Comparison of ENCODE assay signal across 30 cellular contexts in genomic region chr10:96261930-96262329, GRCh38. TPM values are rescaled to one million over a fixed set of nuclear protein-coding genes. Genes with fewer than 3 reads are reported as not detected.
DNase-seq lines count a peak whose midpoint lies in the region; ATAC-seq and TF ChIP-seq lines count a peak whose summit lies in the region.
"Had no signal": no experiment of that assay in that cellular context is flagged by ENCODE, and none has a peak within 500 bp of the region (broad histone marks: within the 10 kb centered on the region; RNA-seq: fewer than 3 reads in every experiment).

No MANE protein-coding gene starts in this region.

- WGBS in upper lobe of left lung, 2 donors = 77 to 86% methylated on average over 3 of the region's 3 CpGs

- H3K36me3 ChIP-seq in BLaER1 treated with 17β-estradiol and CSF1 and Interleukin-3, amounts not matched to agents 10 nM and 100 nM = peaks cover 0 to 84% (median 8%) of the 10 kb centered on the region in 11 experiments; a peak in 11 of 22 replicates
- H3K36me3 ChIP-seq in colonic mucosa (no peaks in the 10 kb centered on the region), upper lobe of left lung (no peaks in the 10 kb centered on the region)
- H3K36me3 ChIP-seq: lower lobe of right lung, neural progenitor cell, sigmoid colon, vagina had no signal

- DNase-seq in colonic mucosa (peak; percentile 65), osteocyte (ENCODE audit: extremely low spot score, unreplicated experiment) (peak; percentile 23), immature natural killer cell (no peak), upper lobe of left lung (no peak)
- DNase-seq: activated CD4-positive, alpha-beta memory T cell treated with anti-CD3 and anti-CD28 coated beads, Interleukin-2, amount 10 ng/mL, durations not matched to agents 7 days and 5 days; activated CD4-positive, alpha-beta T cell treated with anti-CD3 and anti-CD28 coated beads for 1 hour; activated CD8-positive, alpha-beta memory T cell treated with anti-CD3 and anti-CD28 coated beads, Interleukin-2, amount 50 U/mL, for 48 hours; anterior cingulate cortex; CD4-positive, alpha-beta memory T cell; effector memory CD4-positive, alpha-beta T cell; GM23248; IMR-90; kidney glomerular epithelial cell; lower lobe of right lung; NCI-H1092 treated with DMSO at 0.1 percent for 48 hours; NCI-H2029; sigmoid colon; stimulated activated naive CD4-positive, alpha-beta T cell treated with Interleukin-2 at 50 U/mL for 16 hours; testis had no signal

- intact Hi-C loops in colonic mucosa (cut with DNase I) = no loop called here

- no peak overlapping the region for H3K27ac ChIP-seq in BLaER1 treated with 17β-estradiol and CSF1 and Interleukin-3, amounts not matched to agents 10 nM and 100 nM
- H3K27ac ChIP-seq in colonic mucosa = peak overlapping the region; percentile 61
- no peak overlapping the region for H3K27ac ChIP-seq in upper lobe of left lung
- H3K27ac ChIP-seq: GM23248, lower lobe of right lung, neural progenitor cell, sigmoid colon, testis, vagina had no signal

- no peak for TF ChIP-seq POLR2A in upper lobe of left lung (IDR thresholded peaks at IDR 0.05)

- H3K4me3 Mint-ChIP-seq in IgD-negative memory B cell (peak overlapping the region in 3 of 4 donors; percentile 29 to 63 (median 56)), osteocyte (ENCODE audit: unreplicated experiment) (no peak overlapping the region), immature natural killer cell (no peak overlapping the region)
- H3K4me3 Mint-ChIP-seq: activated CD4-positive, alpha-beta memory T cell treated with anti-CD3 and anti-CD28 coated beads, Interleukin-2, amount 10 ng/mL, durations not matched to agents 7 days and 5 days; activated naive CD4-positive, alpha-beta T cell treated with anti-CD3 and anti-CD28 coated beads, Interleukin-2, amount 50 U/mL, for 24 hours; CD4-positive, alpha-beta memory T cell; neural progenitor cell; T-helper 1 cell treated with Interleukin-12 subunit alpha and Interleukin-12 subunit beta and Interleukin-4 antibody, amounts not matched to agents 30 μg/mL and 1 μg/mL, for 36 hours had no signal

- ATAC-seq in GM19467 (IDR thresholded peaks at IDR 0.05; ENCODE audit: unreplicated experiment) (no peak), GM19035 (IDR thresholded peaks at IDR 0.05; ENCODE audit: unreplicated experiment) (no peak), upper lobe of left lung (ENCODE audit: low FRiP score in 2 of 2) (no peak)
- ATAC-seq: lower lobe of right lung had no signal

- no peaks in the 10 kb centered on the region for H3K27me3 ChIP-seq in BLaER1 treated with 17β-estradiol and CSF1 and Interleukin-3, amounts not matched to agents 10 nM and 100 nM
- no peaks in the 10 kb centered on the region for H3K27me3 ChIP-seq in colonic mucosa
- no peaks in the 10 kb centered on the region for H3K27me3 ChIP-seq in upper lobe of left lung
- H3K27me3 ChIP-seq: neural progenitor cell, sigmoid colon, testis, vagina had no signal

- H3K4me3 ChIP-seq in BLaER1 treated with 17β-estradiol and CSF1 and Interleukin-3, amounts not matched to agents 10 nM and 100 nM = no peak overlapping the region
- H3K4me3 ChIP-seq in colonic mucosa (no peak overlapping the region), upper lobe of left lung (no peak overlapping the region)
- H3K4me3 ChIP-seq: GM23248, lower lobe of right lung, neural progenitor cell, sigmoid colon, testis, vagina had no signal

- no peak overlapping the region for H3K9ac ChIP-seq in BLaER1 treated with 17β-estradiol and CSF1 and Interleukin-3, amounts not matched to agents 10 nM and 100 nM
- H3K9ac ChIP-seq in colonic mucosa (ENCODE audit: low read depth in 2 of 2, low read length in 2 of 2) = peak overlapping the region in 1 of 2 donors; percentile 52
- H3K9ac ChIP-seq: GM23248, neural progenitor cell had no signal

- TF ChIP-seq CTCF in colonic mucosa (IDR thresholded peaks at IDR 0.05) (no peak), osteocyte (IDR thresholded peaks at IDR 0.05) (no peak), upper lobe of left lung (IDR thresholded peaks at IDR 0.05) (no peak)

- peaks cover 67 to 85% (median 77%) of the 10 kb centered on the region in 3 donors for H3K4me1 Mint-ChIP-seq in IgD-negative memory B cell
- H3K4me1 Mint-ChIP-seq in osteocyte (ENCODE audit: unreplicated experiment) = no peaks in the 10 kb centered on the region
- H3K4me1 Mint-ChIP-seq in immature natural killer cell = no peaks in the 10 kb centered on the region
- H3K4me1 Mint-ChIP-seq: activated CD4-positive, alpha-beta memory T cell treated with anti-CD3 and anti-CD28 coated beads, Interleukin-2, amount 10 ng/mL, durations not matched to agents 7 days and 5 days; activated naive CD4-positive, alpha-beta T cell treated with anti-CD3 and anti-CD28 coated beads, Interleukin-2, amount 50 U/mL, for 24 hours; CD4-positive, alpha-beta memory T cell had no signal

- peak overlapping the region in 6 of 11 experiments; percentile 2 to 92 (median 16); a peak in 6 of 22 replicates for H3K4me2 ChIP-seq in BLaER1 treated with 17β-estradiol and CSF1 and Interleukin-3, amounts not matched to agents 10 nM and 100 nM
- H3K4me2 ChIP-seq: neural progenitor cell had no signal

- no peak for TF ChIP-seq EP300 in upper lobe of left lung (IDR thresholded peaks at IDR 0.05)

- H4K20me1 ChIP-seq in BLaER1 treated with 17β-estradiol and CSF1 and Interleukin-3, amounts not matched to agents 10 nM and 100 nM = peaks cover 0 to 90% (median 0%) of the 10 kb centered on the region in 11 experiments; a peak in 2 of 22 replicates

- H3K36me3 Mint-ChIP-seq in IgD-negative memory B cell (peaks cover 14% of the 10 kb centered on the region), osteocyte (ENCODE audit: unreplicated experiment) (no peaks in the 10 kb centered on the region), immature natural killer cell (no peaks in the 10 kb centered on the region)
- H3K36me3 Mint-ChIP-seq: activated naive CD4-positive, alpha-beta T cell treated with anti-CD3 and anti-CD28 coated beads, Interleukin-2, amount 50 U/mL, for 24 hours; CD4-positive, alpha-beta memory T cell; neural progenitor cell had no signal

- peaks cover 0 to 7% (median 0%) of the 10 kb centered on the region in 11 experiments; a peak in 5 of 22 replicates for H3K9me3 ChIP-seq in BLaER1 treated with 17β-estradiol and CSF1 and Interleukin-3, amounts not matched to agents 10 nM and 100 nM (replicated peaks in 1 of 11)
- no peaks in the 10 kb centered on the region for H3K9me3 ChIP-seq in colonic mucosa
- no peaks in the 10 kb centered on the region for H3K9me3 ChIP-seq in upper lobe of left lung
- H3K9me3 ChIP-seq: lower lobe of right lung, sigmoid colon, testis, vagina had no signal

- peaks cover 67 to 90% (median 79%) of the 10 kb centered on the region in 10 experiments for H3K4me1 ChIP-seq in BLaER1 treated with 17β-estradiol and CSF1 and Interleukin-3, amounts not matched to agents 10 nM and 100 nM
- H3K4me1 ChIP-seq in colonic mucosa (peaks cover 4% of the 10 kb centered on the region), upper lobe of left lung (peaks cover 3 to 22% (median 8%) of the 10 kb centered on the region in 4 donors)
- H3K4me1 ChIP-seq: sigmoid colon, testis, vagina had no signal

- peak overlapping the region; percentile 33 to 77 (median 76) for H3K27ac Mint-ChIP-seq in IgD-negative memory B cell
- no peak overlapping the region for H3K27ac Mint-ChIP-seq in osteocyte (ENCODE audit: unreplicated experiment)
- no peak overlapping the region for H3K27ac Mint-ChIP-seq in immature natural killer cell
- H3K27ac Mint-ChIP-seq: activated CD4-positive, alpha-beta memory T cell treated with anti-CD3 and anti-CD28 coated beads, Interleukin-2, amount 10 ng/mL, durations not matched to agents 7 days and 5 days; activated naive CD4-positive, alpha-beta T cell treated with anti-CD3 and anti-CD28 coated beads, Interleukin-2, amount 50 U/mL, for 24 hours; CD4-positive, alpha-beta memory T cell; neural progenitor cell; T-helper 1 cell treated with Interleukin-12 subunit alpha and Interleukin-12 subunit beta and Interleukin-4 antibody, amounts not matched to agents 30 μg/mL and 1 μg/mL, for 36 hours had no signal

- H3K27me3 Mint-ChIP-seq in IgD-negative memory B cell (no peaks in the 10 kb centered on the region), osteocyte (ENCODE audit: unreplicated experiment) (peaks cover 8% of the 10 kb centered on the region), immature natural killer cell (ENCODE audit: low read depth in 3 of 3) (peaks cover 0 to 5% (median 0%) of the 10 kb centered on the region in 3 donors)
- H3K27me3 Mint-ChIP-seq: activated naive CD4-positive, alpha-beta T cell treated with anti-CD3 and anti-CD28 coated beads, Interleukin-2, amount 50 U/mL, for 24 hours had no signal

- H3K9me3 Mint-ChIP-seq in IgD-negative memory B cell (no peaks in the 10 kb centered on the region), osteocyte (ENCODE audit: unreplicated experiment) (no peaks in the 10 kb centered on the region), immature natural killer cell (no peaks in the 10 kb centered on the region)
- H3K9me3 Mint-ChIP-seq: activated CD4-positive, alpha-beta memory T cell treated with anti-CD3 and anti-CD28 coated beads, Interleukin-2, amount 10 ng/mL, durations not matched to agents 7 days and 5 days; activated naive CD4-positive, alpha-beta T cell treated with anti-CD3 and anti-CD28 coated beads, Interleukin-2, amount 50 U/mL, for 24 hours; CD4-positive, alpha-beta memory T cell; T-helper 1 cell treated with Interleukin-12 subunit alpha and Interleukin-12 subunit beta and Interleukin-4 antibody, amounts not matched to agents 30 μg/mL and 1 μg/mL, for 36 hours had no signal

RNA-seq across cellular contexts. Expression of gene BLNK, which starts 9.4 kb away (rescaled TPM):
- polyA plus RNA-seq in IgD-negative memory B cell (217 TPM), immature natural killer cell (under 1 TPM in 2 of 3 donors, not detected in 1; 0.74 to 0.81 TPM)
- total RNA-seq in colonic mucosa (10 to 100 TPM; 13.5 to 24.0 TPM), osteocyte (not detected in 2 replicates), upper lobe of left lung (10 to 100 TPM in 4 of 6 donors, 1 to 10 TPM in 2; 7.0 to 17.8 (median 10.8) TPM)
- total RNA-seq: A172; activated CD4-positive, alpha-beta memory T cell treated with anti-CD3 and anti-CD28 coated beads, Interleukin-2, amount 10 ng/mL, durations not matched to agents 7 days and 5 days; GM23248; IMR-90 had no signal
- polyA plus RNA-seq: GM23248, IMR-90 had no signal

RNA-seq across cellular contexts. Expression of gene DNTT, which starts 42.3 kb away (rescaled TPM):
- polyA plus RNA-seq in IgD-negative memory B cell (0.10 TPM), immature natural killer cell (1 to 10 TPM in 1 of 3 donors, not detected in 2; 2.1 TPM)
- total RNA-seq in colonic mucosa (not detected), osteocyte (not detected in 2 replicates), upper lobe of left lung (not detected)
- total RNA-seq: A172; activated CD4-positive, alpha-beta memory T cell treated with anti-CD3 and anti-CD28 coated beads, Interleukin-2, amount 10 ng/mL, durations not matched to agents 7 days and 5 days; CD4-positive, alpha-beta memory T cell; epithelial cell of proximal tubule; GM23248; IMR-90; lower lobe of right lung; posterior vena cava; sigmoid colon; vagina had no signal
- polyA plus RNA-seq: CD4-positive, alpha-beta memory T cell; GM23248; IMR-90; sigmoid colon had no signal

Comparison
In these comparisons a context has a peak if more than half of its experiments do, and no peak if none do; other contexts are left out.
1. H3K27ac Mint-ChIP-seq: peak in IgD-negative memory B cell (3 of 3); none in osteocyte (single experiment) and immature natural killer cell (0 of 6).
2. H3K4me3 Mint-ChIP-seq: peak in IgD-negative memory B cell (3 of 4); none in osteocyte (single experiment) and immature natural killer cell (0 of 5).
3. DNase-seq: peak in colonic mucosa (single experiment) and osteocyte (single experiment); none in immature natural killer cell (0 of 3) and upper lobe of left lung (0 of 2).